Comparison of ENCODE assay signal across 19 cellular contexts in the genomic region with DNA sequence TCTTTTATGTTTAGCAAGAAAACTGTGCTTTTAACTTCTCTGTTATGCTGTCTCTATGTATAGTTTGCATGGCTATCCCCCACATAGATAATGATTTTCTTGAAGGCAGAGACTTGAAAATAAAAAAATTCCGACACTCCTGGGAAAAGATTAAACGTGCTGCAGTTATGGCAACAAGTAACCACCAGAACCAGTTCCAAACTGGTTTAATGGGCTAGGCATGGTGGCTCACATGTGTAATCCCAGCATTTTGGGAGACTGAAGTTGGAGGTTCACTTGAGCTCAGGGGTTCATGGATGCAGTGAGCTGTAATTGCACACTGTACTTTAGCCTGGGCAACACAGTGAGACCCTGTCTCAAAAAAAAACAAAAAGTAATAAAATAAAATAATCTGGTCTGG. TPM values are rescaled to one million over a fixed set of nuclear protein-coding genes. Genes with fewer than 3 reads are reported as not detected.
DNase-seq lines count a peak whose midpoint lies in the region; TF ChIP-seq lines count a peak whose summit lies in the region.
"Had no signal": no experiment of that assay in that cellular context is flagged by ENCODE, and none has a peak within 500 bp of the region (broad histone marks: within the 10 kb centered on the region; RNA-seq: fewer than 3 reads in every experiment).

No MANE protein-coding gene starts in this region.

- peaks cover 7% of the 10 kb centered on the region for H3F3A ChIP-seq in PC-9 (ENCODE audit: insufficient read depth, low read depth)

- POLR2A ChIA-PET in PC-9 (lab: Charles Lee; ENCODE audit: unreplicated experiment): interaction anchor here (0.5 to 0.6 kb wide), 2 partner anchors 1364 to 1372 kb away, joined by 3 to 5 read pairs; no protein-coding TSS in a partner anchor

- H3K27me3 ChIP-seq in PC-9 (ENCODE audit: insufficient read depth, low read depth) (no peaks in the 10 kb centered on the region), mammary epithelial cell (ENCODE audit: insufficient read depth, low read length) (no peaks in the 10 kb centered on the region)
- H3K27me3 ChIP-seq: BE2C; BLaER1 treated with 17β-estradiol and CSF1 and Interleukin-3, amounts not matched to agents 10 nM and 100 nM had no signal

- no peaks in the 10 kb centered on the region for H3K79me2 ChIP-seq in PC-9 (ENCODE audit: low read depth)
- H3K79me2 ChIP-seq in mammary epithelial cell (ENCODE audit: insufficient read depth, low read length): no peaks in the 10 kb centered on the region

- TF ChIP-seq CTCF in PC-9 (conservative IDR thresholded peaks at IDR 0.05): no peak
- no peak for TF ChIP-seq CTCF in epithelial cell of esophagus (IDR thresholded peaks at IDR 0.05; ENCODE audit: insufficient read depth, low read depth, low read length, missing control alignments)
- no peak for TF ChIP-seq CTCF in mammary epithelial cell (conservative IDR thresholded peaks at IDR 0.05 in 1 of 2, IDR thresholded peaks at IDR 0.05 in 1 of 2; ENCODE audit: extremely low read depth in 1 of 2, insufficient read depth in 1 of 2, low read depth in 1 of 2, low read length in 2 of 2)

- no TSS peak for BruUV-seq in PC-9 (replicated peaks; lab: Mats Ljungman, UMichigan)
- no TSS peak for BruUV-seq in mammary epithelial cell (replicated peaks; lab: Mats Ljungman, UMichigan)

- H3K36me3 ChIP-seq in PC-9 (ENCODE audit: low read depth): no peaks in the 10 kb centered on the region
- H3K36me3 ChIP-seq in mammary epithelial cell (ENCODE audit: insufficient read depth, low read length): no peaks in the 10 kb centered on the region
- H3K36me3 ChIP-seq: BE2C; BLaER1 treated with 17β-estradiol and CSF1 and Interleukin-3, amounts not matched to agents 10 nM and 100 nM had no signal

- H3K27ac ChIP-seq in PC-9 (peak overlapping the region; percentile 64), mammary epithelial cell (ENCODE audit: insufficient read depth, low read depth, low read length) (no peak overlapping the region)
- H3K27ac ChIP-seq: A549; BLaER1 treated with 17β-estradiol and CSF1 and Interleukin-3, amounts not matched to agents 10 nM and 100 nM had no signal

- in situ Hi-C loops in mammary epithelial cell (cut with MboI; ENCODE audit: low sequenced_read_pairs in 2 of 2): no loop called here

- H3K9me3 ChIP-seq in PC-9 (ENCODE audit: insufficient read depth, low read depth) (peaks cover 19% of the 10 kb centered on the region), mammary epithelial cell (replicated peaks; ENCODE audit: insufficient read depth, low read length) (no peaks in the 10 kb centered on the region)
- H3K9me3 ChIP-seq: BE2C had no signal

- intact Hi-C loops in PC-9 (cut with micrococcal nuclease; ENCODE audit: unreplicated experiment): no loop called here
- intact Hi-C loops in mammary epithelial cell (cut with micrococcal nuclease): no loop called here

- peak; percentile 44 for DNase-seq in HT-29 (ENCODE audit: low spot score)
- DNase-seq in PC-9: peak; percentile 31 to 83
- peak; percentile 58 for DNase-seq in epithelial cell of esophagus (ENCODE audit: low read depth)
- DNase-seq in renal cortical epithelial cell (ENCODE audit: low read depth): peak; percentile 25
- no peak for DNase-seq in HPDE6-E6E7 (ENCODE audit: extremely low spot score)
- DNase-seq in SKM-1 treated with dmso at 0.1 percent for 144 hours (lab: John Stamatoyannopoulos, UW; ENCODE audit: unreplicated experiment): no peak
- DNase-seq in mammary epithelial cell: no peak
- DNase-seq: 8988T; ACHN; AML-193; BE2C; Calu3; CD4-positive, alpha-beta memory T cell; COR-L47; DND-41; H9 had no signal

- no peaks in the 10 kb centered on the region for H4K20me1 ChIP-seq in PC-9 (ENCODE audit: insufficient read depth)
- no peaks in the 10 kb centered on the region for H4K20me1 ChIP-seq in mammary epithelial cell (ENCODE audit: insufficient read depth, low read length)
- H4K20me1 ChIP-seq: BLaER1 treated with 17β-estradiol and CSF1 and Interleukin-3, amounts not matched to agents 10 nM and 100 nM had no signal

- H3K4me2 ChIP-seq in PC-9 (peak overlapping the region; percentile 71), mammary epithelial cell (ENCODE audit: insufficient read depth, low read depth, low read length) (no peak overlapping the region)
- H3K4me2 ChIP-seq: A549; BLaER1 treated with 17β-estradiol and CSF1 and Interleukin-3, amounts not matched to agents 10 nM and 100 nM; GM23338 had no signal

- no peaks in the 10 kb centered on the region for H3K9me2 ChIP-seq in PC-9 (ENCODE audit: insufficient read depth)

- CTCF ChIA-PET in PC-9 (lab: Charles Lee): no interaction called here
- CTCF ChIA-PET in mammary epithelial cell (lab: Charles Lee; ENCODE audit: low non-redundant PET): no interaction called here

- H2AFZ ChIP-seq in PC-9 (no peak overlapping the region), mammary epithelial cell (ENCODE audit: low read depth, low read length) (no peak overlapping the region)
- H2AFZ ChIP-seq: GM23338 had no signal

- H3K4me1 ChIP-seq in PC-9 (replicated peaks; ENCODE audit: insufficient read depth): peaks cover 25% of the 10 kb centered on the region
- no peaks in the 10 kb centered on the region for H3K4me1 ChIP-seq in mammary epithelial cell (ENCODE audit: insufficient read depth, low read length)
- H3K4me1 ChIP-seq: A549; BE2C; BLaER1 treated with 17β-estradiol and CSF1 and Interleukin-3, amounts not matched to agents 10 nM and 100 nM had no signal

- 74% methylated on average over 2 of the region's 2 CpGs for WGBS in mammary epithelial cell (ENCODE audit: low coverage, missing lambda C conversion rate)

- H3K4me3 ChIP-seq in PC-9 (peak overlapping the region; percentile 17; the same call in 1 of the 2 replicates), epithelial cell of esophagus (ENCODE audit: low read length) (no peak overlapping the region), mammary epithelial cell (replicated peaks in 1 of 3; ENCODE audit: insufficient read depth in 1 of 3, low read depth in 2 of 3, low read length in 3 of 3) (no peak overlapping the region)
- H3K4me3 ChIP-seq: A549; BLaER1 treated with 17β-estradiol and CSF1 and Interleukin-3, amounts not matched to agents 10 nM and 100 nM; GM23338 had no signal

- H3K9ac ChIP-seq in mammary epithelial cell (ENCODE audit: insufficient read depth, low read length): no peak overlapping the region
- H3K9ac ChIP-seq: BLaER1 treated with 17β-estradiol and CSF1 and Interleukin-3, amounts not matched to agents 10 nM and 100 nM had no signal

- dilution Hi-C loops in mammary epithelial cell (cut with HindIII; ENCODE audit: low sequenced_read_pairs): no loop called here

RNA-seq across cellular contexts. Expression of a gene that starts 15.1 kb away (rescaled TPM):
- total RNA-seq in HT-29 (2014; rRNA removed; shearing (Covaris generic)): 7.8 and 11.0 TPM in 2 replicates
- total RNA-seq in PC-9 (2021): 27.4 and 29.5 TPM in 2 replicates
- 10.9 and 15.4 TPM in 2 replicates for total RNA-seq in renal cortical epithelial cell
- total RNA-seq in mammary epithelial cell: 10 to 100 TPM; 17.2 to 38.0 TPM
- 10.7 TPM for polyA plus RNA-seq in mammary epithelial cell
- 1.7 TPM for polyA minus RNA-seq in mammary epithelial cell

Comparison
In these comparisons a context has a peak if more than half of its experiments do, and no peak if none do; other contexts are left out.
1. DNase-seq: peak in HT-29 (single experiment), PC-9 (2 of 2), epithelial cell of esophagus (single experiment) and renal cortical epithelial cell (single experiment); none in HPDE6-E6E7 (single experiment), SKM-1 treated with dmso at 0.1 percent for 144 hours (single experiment) and mammary epithelial cell (single experiment).